13 cellular contexts compared by ENCODE assay signal in genomic region chr15:51243774-51244173, GRCh38.
DNase-seq lines count a peak whose midpoint lies in the region; ATAC-seq lines count a peak whose summit lies in the region.
"Had no signal": no experiment of that assay in that cellular context is flagged by ENCODE, and none has a peak within 500 bp of the region (broad histone marks: within the 10 kb centered on the region; RNA-seq: fewer than 3 reads in every experiment).

No MANE protein-coding gene starts in this region.

- peak; percentile 25 to 57 for ATAC-seq in activated T-cell treated with anti-CD3 and anti-CD28 coated beads, Interleukin-2, amount 50 U/mL, for 4 hours
- ATAC-seq in stimulated activated effector memory CD8-positive, alpha-beta T cell treated with anti-CD3 and anti-CD28 coated beads, Interleukin-12 subunit alpha, Interleukin-12 subunit beta, amount 100 ng/mL, for 72 hours: peak; percentile 63

- H3K4me1 Mint-ChIP-seq in activated T-cell treated with anti-CD3 and anti-CD28 coated beads, Interleukin-2, amount 50 U/mL, for 4 hours (ENCODE audit: low read depth): no peaks in the 10 kb centered on the region
- peaks cover 41% of the 10 kb centered on the region for H3K4me1 Mint-ChIP-seq in activated T-helper 2 cell treated with anti-CD3 and anti-CD28 coated beads, Interferon-gamma antibody, Interleukin-2, Interleukin-4, amounts not matched to agents 10 μg/mL and 5 μg/mL and 100 μg/mL, durations not matched to agents 14 hours and 24 hours and 36 hours (ENCODE audit: low read depth)
- no peaks in the 10 kb centered on the region for H3K4me1 Mint-ChIP-seq in stimulated activated effector memory CD8-positive, alpha-beta T cell treated with anti-CD3 and anti-CD28 coated beads, Interleukin-12 subunit alpha, Interleukin-12 subunit beta, amount 100 ng/mL, for 72 hours

- peaks cover 14% of the 10 kb centered on the region for H3K27me3 Mint-ChIP-seq in activated T-cell treated with anti-CD3 and anti-CD28 coated beads, Interleukin-2, amount 50 U/mL, for 4 hours (ENCODE audit: low read depth)
- peaks cover 10% of the 10 kb centered on the region for H3K27me3 Mint-ChIP-seq in activated T-helper 2 cell treated with anti-CD3 and anti-CD28 coated beads, Interferon-gamma antibody, Interleukin-2, Interleukin-4, amounts not matched to agents 10 μg/mL and 5 μg/mL and 100 μg/mL, durations not matched to agents 14 hours and 24 hours and 36 hours (ENCODE audit: low read depth)

- no peaks in the 10 kb centered on the region for H3K9me3 Mint-ChIP-seq in activated T-cell treated with anti-CD3 and anti-CD28 coated beads, Interleukin-2, amount 50 U/mL, for 4 hours
- H3K9me3 Mint-ChIP-seq in activated T-helper 2 cell treated with anti-CD3 and anti-CD28 coated beads, Interferon-gamma antibody, Interleukin-2, Interleukin-4, amounts not matched to agents 10 μg/mL and 5 μg/mL and 100 μg/mL, durations not matched to agents 14 hours and 24 hours and 36 hours: no peaks in the 10 kb centered on the region
- H3K9me3 Mint-ChIP-seq in stimulated activated effector memory CD8-positive, alpha-beta T cell treated with anti-CD3 and anti-CD28 coated beads, Interleukin-12 subunit alpha, Interleukin-12 subunit beta, amount 100 ng/mL, for 72 hours: no peaks in the 10 kb centered on the region

- no peak for DNase-seq in activated T-cell treated with anti-CD3 and anti-CD28 coated beads, Interleukin-2, amount 50 U/mL, for 4 hours
- no peak for DNase-seq in activated T-cell treated with anti-CD3 and anti-CD28 coated beads for 4 hours
- peak; percentile 45 for DNase-seq in LoVo (ENCODE audit: low spot score)
- DNase-seq in activated T-helper 2 cell treated with anti-CD3 and anti-CD28 coated beads, Interferon-gamma antibody, Interleukin-2, Interleukin-4, amounts not matched to agents 10 μg/mL and 5 μg/mL and 100 μg/mL, durations not matched to agents 14 hours and 24 hours and 36 hours (ENCODE audit: low spot score): no peak
- no peak for DNase-seq in stimulated activated effector memory CD8-positive, alpha-beta T cell treated with anti-CD3 and anti-CD28 coated beads, Interleukin-12 subunit alpha, Interleukin-12 subunit beta, amount 100 ng/mL, for 72 hours (ENCODE audit: low spot score in 2 of 2)
- DNase-seq in GDM1 (lab: John Stamatoyannopoulos, UW): no peak
- no peak for DNase-seq in NCI-H1105 treated with DMSO at 0.1 percent for 48 hours (lab: John Stamatoyannopoulos, UW)
- DNase-seq in GM19240 (ENCODE audit: insufficient read length, low spot score): no peak
- DNase-seq: AML-193, esophagus squamous epithelium, GF-D8, NCI-H1930, sigmoid colon had no signal

- H3K4me3 Mint-ChIP-seq in activated T-cell treated with anti-CD3 and anti-CD28 coated beads, Interleukin-2, amount 50 U/mL, for 4 hours: no peak overlapping the region
- H3K4me3 Mint-ChIP-seq in activated T-helper 2 cell treated with anti-CD3 and anti-CD28 coated beads, Interferon-gamma antibody, Interleukin-2, Interleukin-4, amounts not matched to agents 10 μg/mL and 5 μg/mL and 100 μg/mL, durations not matched to agents 14 hours and 24 hours and 36 hours (ENCODE audit: low read depth): no peak overlapping the region
- H3K4me3 Mint-ChIP-seq in stimulated activated effector memory CD8-positive, alpha-beta T cell treated with anti-CD3 and anti-CD28 coated beads, Interleukin-12 subunit alpha, Interleukin-12 subunit beta, amount 100 ng/mL, for 72 hours: no peak overlapping the region

- H3K27ac Mint-ChIP-seq in activated T-helper 2 cell treated with anti-CD3 and anti-CD28 coated beads, Interferon-gamma antibody, Interleukin-2, Interleukin-4, amounts not matched to agents 10 μg/mL and 5 μg/mL and 100 μg/mL, durations not matched to agents 14 hours and 24 hours and 36 hours: peak overlapping the region; percentile 78
- H3K27ac Mint-ChIP-seq in stimulated activated effector memory CD8-positive, alpha-beta T cell treated with anti-CD3 and anti-CD28 coated beads, Interleukin-12 subunit alpha, Interleukin-12 subunit beta, amount 100 ng/mL, for 72 hours: no peak overlapping the region

- intact Hi-C loops in activated T-helper 2 cell treated with anti-CD3 and anti-CD28 coated beads, Interferon-gamma antibody, Interleukin-2, Interleukin-4, amounts not matched to agents 10 μg/mL and 5 μg/mL and 100 μg/mL, durations not matched to agents 14 hours and 24 hours and 36 hours (cut with micrococcal nuclease): loop anchor here (1.0 to 10.0 kb wide), 5 partner anchors 15 to 889 kb away; partner anchors contain the start of gene GABPB1

- H3K36me3 Mint-ChIP-seq in activated T-cell treated with anti-CD3 and anti-CD28 coated beads, Interleukin-2, amount 50 U/mL, for 4 hours (ENCODE audit: insufficient read depth): no peaks in the 10 kb centered on the region
- no peaks in the 10 kb centered on the region for H3K36me3 Mint-ChIP-seq in activated T-helper 2 cell treated with anti-CD3 and anti-CD28 coated beads, Interferon-gamma antibody, Interleukin-2, Interleukin-4, amounts not matched to agents 10 μg/mL and 5 μg/mL and 100 μg/mL, durations not matched to agents 14 hours and 24 hours and 36 hours (ENCODE audit: low read depth)
- H3K36me3 Mint-ChIP-seq in stimulated activated effector memory CD8-positive, alpha-beta T cell treated with anti-CD3 and anti-CD28 coated beads, Interleukin-12 subunit alpha, Interleukin-12 subunit beta, amount 100 ng/mL, for 72 hours: no peaks in the 10 kb centered on the region
